Comparison of ENCODE assay signal across 1 cellular context in the genomic region with DNA sequence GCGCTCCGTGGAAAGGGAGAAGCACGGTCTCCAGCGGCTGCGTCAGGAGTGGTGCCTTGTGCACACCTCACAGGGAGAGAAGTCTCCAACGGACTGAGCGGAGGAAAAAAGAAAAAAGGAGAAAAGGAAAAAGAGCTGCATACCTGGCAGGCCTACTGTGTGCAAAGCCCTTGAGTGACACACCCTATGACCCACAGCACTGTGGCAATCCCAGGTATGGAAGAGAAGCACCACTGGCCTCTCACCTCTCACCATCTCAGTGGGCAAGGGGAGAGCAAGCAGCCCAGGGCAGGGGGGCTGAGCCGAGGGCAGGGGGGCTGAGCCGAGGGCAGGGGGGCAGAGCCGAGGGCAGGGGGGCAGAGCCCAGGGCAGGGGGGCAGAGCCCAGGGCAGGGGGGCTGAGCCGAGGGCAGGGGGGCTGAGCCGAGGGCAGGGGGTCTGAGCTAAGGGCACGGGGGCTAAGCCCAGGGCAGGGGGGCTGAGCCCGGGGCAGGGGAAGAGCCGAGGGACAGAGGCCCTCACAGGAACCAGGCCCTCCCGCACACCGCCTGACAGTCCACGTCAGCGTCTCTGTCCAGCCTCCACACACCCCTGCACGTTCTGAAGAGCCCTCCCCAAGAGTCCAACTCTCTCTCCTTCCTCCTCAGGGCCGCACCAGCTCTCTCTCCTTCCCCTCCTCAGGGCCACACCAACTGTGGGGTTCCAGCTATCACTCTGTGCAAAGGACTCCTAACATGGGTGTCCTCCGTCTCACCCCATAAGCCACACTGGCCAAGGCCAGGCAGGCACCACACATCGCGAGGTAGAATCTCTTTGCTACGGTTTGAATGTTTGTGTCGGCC.
TF ChIP-seq lines count a peak whose summit lies in the region.

No MANE protein-coding gene starts in this region.

TF ChIP-seq in GM23338, 12 proteins besides CTCF, POLR2A, EP300 and RAD21 (continued from another document):
- TF ChIP-seq, protein P1, sequence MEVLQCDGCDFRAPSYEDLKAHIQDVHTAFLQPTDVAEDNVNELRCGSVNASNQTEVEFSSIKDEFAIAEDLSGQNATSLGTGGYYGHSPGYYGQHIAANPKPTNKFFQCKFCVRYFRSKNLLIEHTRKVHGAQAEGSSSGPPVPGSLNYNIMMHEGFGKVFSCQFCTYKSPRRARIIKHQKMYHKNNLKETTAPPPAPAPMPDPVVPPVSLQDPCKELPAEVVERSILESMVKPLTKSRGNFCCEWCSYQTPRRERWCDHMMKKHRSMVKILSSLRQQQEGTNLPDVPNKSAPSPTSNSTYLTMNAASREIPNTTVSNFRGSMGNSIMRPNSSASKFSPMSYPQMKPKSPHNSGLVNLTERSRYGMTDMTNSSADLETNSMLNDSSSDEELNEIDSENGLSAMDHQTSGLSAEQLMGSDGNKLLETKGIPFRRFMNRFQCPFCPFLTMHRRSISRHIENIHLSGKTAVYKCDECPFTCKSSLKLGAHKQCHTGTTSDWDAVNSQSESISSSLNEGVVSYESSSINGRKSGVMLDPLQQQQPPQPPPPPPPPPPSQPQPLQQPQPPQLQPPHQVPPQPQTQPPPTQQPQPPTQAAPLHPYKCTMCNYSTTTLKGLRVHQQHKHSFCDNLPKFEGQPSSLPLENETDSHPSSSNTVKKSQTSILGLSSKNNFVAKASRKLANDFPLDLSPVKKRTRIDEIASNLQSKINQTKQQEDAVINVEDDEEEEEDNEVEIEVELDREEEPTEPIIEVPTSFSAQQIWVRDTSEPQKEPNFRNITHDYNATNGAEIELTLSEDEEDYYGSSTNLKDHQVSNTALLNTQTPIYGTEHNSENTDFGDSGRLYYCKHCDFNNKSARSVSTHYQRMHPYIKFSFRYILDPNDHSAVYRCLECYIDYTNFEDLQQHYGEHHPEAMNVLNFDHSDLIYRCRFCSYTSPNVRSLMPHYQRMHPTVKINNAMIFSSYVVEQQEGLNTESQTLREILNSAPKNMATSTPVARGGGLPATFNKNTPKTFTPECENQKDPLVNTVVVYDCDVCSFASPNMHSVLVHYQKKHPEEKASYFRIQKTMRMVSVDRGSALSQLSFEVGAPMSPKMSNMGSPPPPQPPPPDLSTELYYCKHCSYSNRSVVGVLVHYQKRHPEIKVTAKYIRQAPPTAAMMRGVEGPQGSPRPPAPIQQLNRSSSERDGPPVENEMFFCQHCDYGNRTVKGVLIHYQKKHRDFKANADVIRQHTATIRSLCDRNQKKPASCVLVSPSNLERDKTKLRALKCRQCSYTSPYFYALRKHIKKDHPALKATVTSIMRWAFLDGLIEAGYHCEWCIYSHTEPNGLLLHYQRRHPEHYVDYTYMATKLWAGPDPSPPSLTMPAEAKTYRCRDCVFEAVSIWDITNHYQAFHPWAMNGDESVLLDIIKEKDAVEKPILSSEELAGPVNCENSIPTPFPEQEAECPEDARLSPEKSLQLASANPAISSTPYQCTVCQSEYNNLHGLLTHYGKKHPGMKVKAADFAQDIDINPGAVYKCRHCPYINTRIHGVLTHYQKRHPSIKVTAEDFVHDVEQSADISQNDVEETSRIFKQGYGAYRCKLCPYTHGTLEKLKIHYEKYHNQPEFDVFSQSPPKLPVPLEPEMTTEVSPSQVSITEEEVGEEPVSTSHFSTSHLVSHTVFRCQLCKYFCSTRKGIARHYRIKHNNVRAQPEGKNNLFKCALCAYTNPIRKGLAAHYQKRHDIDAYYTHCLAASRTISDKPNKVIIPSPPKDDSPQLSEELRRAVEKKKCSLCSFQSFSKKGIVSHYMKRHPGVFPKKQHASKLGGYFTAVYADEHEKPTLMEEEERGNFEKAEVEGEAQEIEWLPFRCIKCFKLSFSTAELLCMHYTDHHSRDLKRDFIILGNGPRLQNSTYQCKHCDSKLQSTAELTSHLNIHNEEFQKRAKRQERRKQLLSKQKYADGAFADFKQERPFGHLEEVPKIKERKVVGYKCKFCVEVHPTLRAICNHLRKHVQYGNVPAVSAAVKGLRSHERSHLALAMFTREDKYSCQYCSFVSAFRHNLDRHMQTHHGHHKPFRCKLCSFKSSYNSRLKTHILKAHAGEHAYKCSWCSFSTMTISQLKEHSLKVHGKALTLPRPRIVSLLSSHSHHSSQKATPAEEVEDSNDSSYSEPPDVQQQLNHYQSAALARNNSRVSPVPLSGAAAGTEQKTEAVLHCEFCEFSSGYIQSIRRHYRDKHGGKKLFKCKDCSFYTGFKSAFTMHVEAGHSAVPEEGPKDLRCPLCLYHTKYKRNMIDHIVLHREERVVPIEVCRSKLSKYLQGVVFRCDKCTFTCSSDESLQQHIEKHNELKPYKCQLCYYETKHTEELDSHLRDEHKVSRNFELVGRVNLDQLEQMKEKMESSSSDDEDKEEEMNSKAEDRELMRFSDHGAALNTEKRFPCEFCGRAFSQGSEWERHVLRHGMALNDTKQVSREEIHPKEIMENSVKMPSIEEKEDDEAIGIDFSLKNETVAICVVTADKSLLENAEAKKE (CRISPR knock-in tag; IDR thresholded peaks at IDR 0.05), result no peak
- TF ChIP-seq EZH2phosphoT487 (IDR thresholded peaks at IDR 0.05; ENCODE audit: unreplicated experiment) (no peak), ZNF114 (CRISPR knock-in tag; IDR thresholded peaks at IDR 0.05) (no peak)
- TF ChIP-seq, protein P2, sequence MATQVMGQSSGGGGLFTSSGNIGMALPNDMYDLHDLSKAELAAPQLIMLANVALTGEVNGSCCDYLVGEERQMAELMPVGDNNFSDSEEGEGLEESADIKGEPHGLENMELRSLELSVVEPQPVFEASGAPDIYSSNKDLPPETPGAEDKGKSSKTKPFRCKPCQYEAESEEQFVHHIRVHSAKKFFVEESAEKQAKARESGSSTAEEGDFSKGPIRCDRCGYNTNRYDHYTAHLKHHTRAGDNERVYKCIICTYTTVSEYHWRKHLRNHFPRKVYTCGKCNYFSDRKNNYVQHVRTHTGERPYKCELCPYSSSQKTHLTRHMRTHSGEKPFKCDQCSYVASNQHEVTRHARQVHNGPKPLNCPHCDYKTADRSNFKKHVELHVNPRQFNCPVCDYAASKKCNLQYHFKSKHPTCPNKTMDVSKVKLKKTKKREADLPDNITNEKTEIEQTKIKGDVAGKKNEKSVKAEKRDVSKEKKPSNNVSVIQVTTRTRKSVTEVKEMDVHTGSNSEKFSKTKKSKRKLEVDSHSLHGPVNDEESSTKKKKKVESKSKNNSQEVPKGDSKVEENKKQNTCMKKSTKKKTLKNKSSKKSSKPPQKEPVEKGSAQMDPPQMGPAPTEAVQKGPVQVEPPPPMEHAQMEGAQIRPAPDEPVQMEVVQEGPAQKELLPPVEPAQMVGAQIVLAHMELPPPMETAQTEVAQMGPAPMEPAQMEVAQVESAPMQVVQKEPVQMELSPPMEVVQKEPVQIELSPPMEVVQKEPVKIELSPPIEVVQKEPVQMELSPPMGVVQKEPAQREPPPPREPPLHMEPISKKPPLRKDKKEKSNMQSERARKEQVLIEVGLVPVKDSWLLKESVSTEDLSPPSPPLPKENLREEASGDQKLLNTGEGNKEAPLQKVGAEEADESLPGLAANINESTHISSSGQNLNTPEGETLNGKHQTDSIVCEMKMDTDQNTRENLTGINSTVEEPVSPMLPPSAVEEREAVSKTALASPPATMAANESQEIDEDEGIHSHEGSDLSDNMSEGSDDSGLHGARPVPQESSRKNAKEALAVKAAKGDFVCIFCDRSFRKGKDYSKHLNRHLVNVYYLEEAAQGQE (IDR thresholded peaks at IDR 0.05; ENCODE audit: unreplicated experiment), result no peak
- TF ChIP-seq, protein P3, sequence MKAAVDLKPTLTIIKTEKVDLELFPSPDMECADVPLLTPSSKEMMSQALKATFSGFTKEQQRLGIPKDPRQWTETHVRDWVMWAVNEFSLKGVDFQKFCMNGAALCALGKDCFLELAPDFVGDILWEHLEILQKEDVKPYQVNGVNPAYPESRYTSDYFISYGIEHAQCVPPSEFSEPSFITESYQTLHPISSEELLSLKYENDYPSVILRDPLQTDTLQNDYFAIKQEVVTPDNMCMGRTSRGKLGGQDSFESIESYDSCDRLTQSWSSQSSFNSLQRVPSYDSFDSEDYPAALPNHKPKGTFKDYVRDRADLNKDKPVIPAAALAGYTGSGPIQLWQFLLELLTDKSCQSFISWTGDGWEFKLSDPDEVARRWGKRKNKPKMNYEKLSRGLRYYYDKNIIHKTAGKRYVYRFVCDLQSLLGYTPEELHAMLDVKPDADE (IDR thresholded peaks at IDR 0.05), result no peak
